ENCODE assay signal across 27 cellular contexts in the genomic region with DNA sequence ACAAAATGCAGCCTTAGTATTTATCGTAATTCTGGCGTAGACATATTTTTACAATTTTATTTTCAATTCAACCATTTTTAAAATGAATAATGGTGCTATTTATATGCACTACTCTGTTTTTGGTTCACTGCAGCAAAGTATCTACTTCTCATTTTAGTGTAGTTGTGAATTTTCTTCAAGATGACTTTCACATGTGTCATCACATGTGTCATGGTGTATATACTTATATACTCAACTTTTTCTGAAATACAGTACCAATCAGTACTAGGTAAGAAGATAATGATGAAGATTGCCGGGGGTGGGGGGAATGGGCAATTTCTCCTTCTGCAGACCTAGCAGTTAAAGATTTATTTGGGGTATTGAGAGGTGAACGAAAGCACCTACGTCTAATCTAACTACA.
"Had no signal": no experiment of that assay in that cellular context is flagged by ENCODE, and none has a peak within 500 bp of the region (broad histone marks: within the 10 kb centered on the region; RNA-seq: fewer than 3 reads in every experiment).

No MANE protein-coding gene starts in this region.

- H3K27ac Mint-ChIP-seq: activated CD4-positive, alpha-beta memory T cell treated with anti-CD3 and anti-CD28 coated beads, Interleukin-2, amount 10 ng/mL, durations not matched to agents 7 days and 5 days; activated CD4-positive, alpha-beta T cell treated with anti-CD3 and anti-CD28 coated beads, Interleukin-2, amount 10 ng/mL, durations not matched to agents 7 days and 5 days; activated naive CD4-positive, alpha-beta T cell treated with anti-CD3 and anti-CD28 coated beads for 36 hours; activated naive CD4-positive, alpha-beta T cell treated with anti-CD3 and anti-CD28 coated beads, Interleukin-2, amount 50 U/mL, for 24 hours; activated naive CD8-positive, alpha-beta T cell treated with anti-CD3 and anti-CD28 coated beads for 36 hours; activated naive CD8-positive, alpha-beta T cell treated with anti-CD3 and anti-CD28 coated beads, Interleukin-2, amount 50 U/mL, for 24 hours; activated T-helper 1 cell treated with anti-CD3 and anti-CD28 coated beads, Interleukin-12 subunit alpha, Interleukin-12 subunit beta, Interleukin-2, Interleukin-4 antibody, amounts not matched to agents 30 ng/mL and 10 ng/mL and 1 ng/mL, durations not matched to agents 14 hours and 24 hours and 36 hours; activated T-helper 2 cell treated with anti-CD3 and anti-CD28 coated beads, Interferon-gamma antibody, Interleukin-2, Interleukin-4, amounts not matched to agents 10 μg/mL and 5 μg/mL and 100 μg/mL, durations not matched to agents 14 hours and 24 hours and 36 hours; WTC11 had no signal

- H3K4me2 ChIP-seq: hepatocyte had no signal

- H3K27ac ChIP-seq: adrenal gland, brain microvascular endothelial cell, gastroesophageal sphincter, heart right ventricle, hepatocyte, VCaP had no signal

- H3K4me3 Mint-ChIP-seq: activated CD4-positive, alpha-beta memory T cell treated with anti-CD3 and anti-CD28 coated beads, Interleukin-2, amount 10 ng/mL, durations not matched to agents 7 days and 5 days; activated CD4-positive, alpha-beta T cell treated with anti-CD3 and anti-CD28 coated beads, Interleukin-2, amount 10 ng/mL, durations not matched to agents 7 days and 5 days; activated naive CD4-positive, alpha-beta T cell treated with anti-CD3 and anti-CD28 coated beads for 36 hours; activated naive CD4-positive, alpha-beta T cell treated with anti-CD3 and anti-CD28 coated beads, Interleukin-2, amount 50 U/mL, for 24 hours; activated naive CD8-positive, alpha-beta T cell treated with anti-CD3 and anti-CD28 coated beads for 36 hours; activated naive CD8-positive, alpha-beta T cell treated with anti-CD3 and anti-CD28 coated beads, Interleukin-2, amount 50 U/mL, for 24 hours; activated T-helper 1 cell treated with anti-CD3 and anti-CD28 coated beads, Interleukin-12 subunit alpha, Interleukin-12 subunit beta, Interleukin-2, Interleukin-4 antibody, amounts not matched to agents 30 ng/mL and 10 ng/mL and 1 ng/mL, durations not matched to agents 14 hours and 24 hours and 36 hours; WTC11 had no signal

- H3K27me3 ChIP-seq: adrenal gland, brain microvascular endothelial cell, gastroesophageal sphincter, heart right ventricle, hepatocyte had no signal

- ATAC-seq: activated naive CD8-positive, alpha-beta T cell treated with anti-CD3 and anti-CD28 coated beads, Interleukin-2, amount 50 U/mL, for 24 hours; esophagus mucosa; gastroesophageal sphincter; heart right ventricle; WTC11 had no signal

- H2AFZ ChIP-seq: hepatocyte had no signal

- H3K9me3 ChIP-seq: adrenal gland, gastroesophageal sphincter, heart right ventricle had no signal

- H3K36me3 ChIP-seq: adrenal gland, brain microvascular endothelial cell, gastroesophageal sphincter, heart right ventricle had no signal

- H3K4me3 ChIP-seq: adrenal gland, gastroesophageal sphincter, heart right ventricle, hepatocyte had no signal

- H3K9me3 Mint-ChIP-seq: activated CD4-positive, alpha-beta T cell treated with anti-CD3 and anti-CD28 coated beads, Interleukin-2, amount 10 ng/mL, durations not matched to agents 7 days and 5 days; activated naive CD4-positive, alpha-beta T cell treated with anti-CD3 and anti-CD28 coated beads for 36 hours; activated naive CD4-positive, alpha-beta T cell treated with anti-CD3 and anti-CD28 coated beads, Interleukin-2, amount 50 U/mL, for 24 hours; activated naive CD8-positive, alpha-beta T cell treated with anti-CD3 and anti-CD28 coated beads for 36 hours; activated naive CD8-positive, alpha-beta T cell treated with anti-CD3 and anti-CD28 coated beads, Interleukin-2, amount 50 U/mL, for 24 hours had no signal

- FAIRE-seq: astrocyte, endothelial cell of umbilical vein had no signal

- DNase-seq: activated CD4-positive, alpha-beta memory T cell treated with anti-CD3 and anti-CD28 coated beads, Interleukin-2, amount 10 ng/mL, durations not matched to agents 7 days and 5 days; activated CD4-positive, alpha-beta T cell treated with anti-CD3 and anti-CD28 coated beads for 1 hour; activated CD4-positive, alpha-beta T cell treated with anti-CD3 and anti-CD28 coated beads for 4 hours; activated CD4-positive, alpha-beta T cell treated with anti-CD3 and anti-CD28 coated beads, Interleukin-2, amount 10 ng/mL, durations not matched to agents 7 days and 5 days; activated CD4-positive, alpha-beta T cell treated with anti-CD3 and anti-CD28 coated beads, Interleukin-2, amount 50 U/mL, for 4 hours; activated effector memory CD4-positive, alpha-beta T cell treated with anti-CD3 and anti-CD28 coated beads, Interleukin-2, amount 50 U/mL, for 16 hours; activated naive CD4-positive, alpha-beta T cell treated with anti-CD3 and anti-CD28 coated beads for 36 hours; activated naive CD8-positive, alpha-beta T cell treated with anti-CD3 and anti-CD28 coated beads for 36 hours; activated naive CD8-positive, alpha-beta T cell treated with anti-CD3 and anti-CD28 coated beads, Interleukin-2, amount 50 U/mL, for 24 hours; activated T-cell treated with anti-CD3 and anti-CD28 coated beads, Interleukin-2, amount 50 U/mL, for 48 hours; adrenal gland; brain microvascular endothelial cell; caudate nucleus; effector CD8-positive, alpha-beta T cell; foreskin melanocyte; heart right ventricle; T-helper 2 cell had no signal

- H3K4me1 ChIP-seq: adrenal gland, gastroesophageal sphincter, heart right ventricle had no signal

- H3K4me1 Mint-ChIP-seq: activated CD4-positive, alpha-beta memory T cell treated with anti-CD3 and anti-CD28 coated beads, Interleukin-2, amount 10 ng/mL, durations not matched to agents 7 days and 5 days; activated CD4-positive, alpha-beta T cell treated with anti-CD3 and anti-CD28 coated beads, Interleukin-2, amount 10 ng/mL, durations not matched to agents 7 days and 5 days; activated naive CD4-positive, alpha-beta T cell treated with anti-CD3 and anti-CD28 coated beads, Interleukin-2, amount 50 U/mL, for 24 hours; activated naive CD8-positive, alpha-beta T cell treated with anti-CD3 and anti-CD28 coated beads for 36 hours; activated naive CD8-positive, alpha-beta T cell treated with anti-CD3 and anti-CD28 coated beads, Interleukin-2, amount 50 U/mL, for 24 hours had no signal

- H3K27me3 Mint-ChIP-seq: activated CD4-positive, alpha-beta memory T cell treated with anti-CD3 and anti-CD28 coated beads, Interleukin-2, amount 10 ng/mL, durations not matched to agents 7 days and 5 days; activated CD4-positive, alpha-beta T cell treated with anti-CD3 and anti-CD28 coated beads, Interleukin-2, amount 10 ng/mL, durations not matched to agents 7 days and 5 days; activated naive CD4-positive, alpha-beta T cell treated with anti-CD3 and anti-CD28 coated beads, Interleukin-2, amount 50 U/mL, for 24 hours; activated naive CD8-positive, alpha-beta T cell treated with anti-CD3 and anti-CD28 coated beads for 36 hours; activated naive CD8-positive, alpha-beta T cell treated with anti-CD3 and anti-CD28 coated beads, Interleukin-2, amount 50 U/mL, for 24 hours had no signal
